ENCODE assay signal across 7 cellular contexts in genomic region chr6:122609881-122610689, GRCh38. TPM values are rescaled to one million over a fixed set of nuclear protein-coding genes. Genes with fewer than 3 reads are reported as not detected.
DNase-seq lines count a peak whose midpoint lies in the region; ATAC-seq and TF ChIP-seq lines count a peak whose summit lies in the region.

A gene with protein sequence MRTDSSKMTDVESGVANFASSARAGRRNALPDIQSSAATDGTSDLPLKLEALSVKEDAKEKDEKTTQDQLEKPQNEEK (plus strand): TSS chr6:122610405. CDS start chr6:122717795, 107,390 bp downstream.

- no peak within 1 kb of the TSS for H3K9ac ChIP-seq in iPS-15b (ENCODE audit: low read depth, low read length)

- no peak for TF ChIP-seq POLR2A in GM18505 (IDR thresholded peaks at IDR 0.05; ENCODE audit: borderline replicate concordance, extremely low read depth, insufficient read depth, insufficient read length)

- peak within 1 kb of the TSS; percentile 80 for H3K4me3 Mint-ChIP-seq in T-helper 1 cell treated with Interleukin-12 subunit alpha and Interleukin-12 subunit beta and Interleukin-4 antibody, amounts not matched to agents 30 μg/mL and 1 μg/mL, for 36 hours

- no peaks in the 10 kb centered on the region for H3K9me3 ChIP-seq in iPS-15b (ENCODE audit: control insufficient read depth, insufficient read depth, low read length)

- H3K4me1 Mint-ChIP-seq in T-helper 1 cell treated with Interleukin-12 subunit alpha and Interleukin-12 subunit beta and Interleukin-4 antibody, amounts not matched to agents 30 μg/mL and 1 μg/mL, for 36 hours (ENCODE audit: low read depth): peaks cover 12% of the 10 kb centered on the region

- H3K36me3 Mint-ChIP-seq in T-helper 1 cell treated with Interleukin-12 subunit alpha and Interleukin-12 subunit beta and Interleukin-4 antibody, amounts not matched to agents 30 μg/mL and 1 μg/mL, for 36 hours (ENCODE audit: low read depth): no peaks in the 10 kb centered on the region

- DNase-seq in NCI-H1436 (lab: John Stamatoyannopoulos, UW) (peak; percentile 78), T47D (ENCODE audit: low read depth in 1 of 2, low spot score in 1 of 2) (peak; percentile 77 to 87), sciatic nerve (ENCODE audit: low spot score) (peak; percentile 75)

- H3K36me3 ChIP-seq in iPS-15b (ENCODE audit: control insufficient read depth, insufficient read depth, low read length): no peaks in the 10 kb centered on the region

- ATAC-seq in GM18505 (IDR thresholded peaks at IDR 0.05; ENCODE audit: unreplicated experiment) (peak; percentile 98), HG02852 (IDR thresholded peaks at IDR 0.05; ENCODE audit: unreplicated experiment) (peak; percentile 87), sciatic nerve (peak; percentile 91)

- no peaks in the 10 kb centered on the region for H3K9me3 Mint-ChIP-seq in T-helper 1 cell treated with Interleukin-12 subunit alpha and Interleukin-12 subunit beta and Interleukin-4 antibody, amounts not matched to agents 30 μg/mL and 1 μg/mL, for 36 hours

- in situ Hi-C loops in T47D (cut with HindIII; ENCODE audit: low pct_unique_long_range_greater_than_20kb, low sequenced_read_pairs): no loop called here

- intact Hi-C loops in sciatic nerve (cut with DNase I): no loop called here

- peaks cover 46% of the 10 kb centered on the region for H3K27me3 ChIP-seq in iPS-15b (ENCODE audit: control insufficient read depth, insufficient read depth, low read length)

- no peak within 1 kb of the TSS for H3K27ac Mint-ChIP-seq in T-helper 1 cell treated with Interleukin-12 subunit alpha and Interleukin-12 subunit beta and Interleukin-4 antibody, amounts not matched to agents 30 μg/mL and 1 μg/mL, for 36 hours

- peak within 1 kb of the TSS; percentile 89 for H3K4me3 ChIP-seq in iPS-15b (ENCODE audit: low read depth, low read length)

- H3K27me3 Mint-ChIP-seq in T-helper 1 cell treated with Interleukin-12 subunit alpha and Interleukin-12 subunit beta and Interleukin-4 antibody, amounts not matched to agents 30 μg/mL and 1 μg/mL, for 36 hours (ENCODE audit: low read depth): peaks cover 52% of the 10 kb centered on the region

- peaks cover 3% of the 10 kb centered on the region for H3K4me1 ChIP-seq in iPS-15b (ENCODE audit: control insufficient read depth, insufficient read depth, low read length)

RNA-seq across cellular contexts. Expression of the gene that starts here (rescaled TPM):
- total RNA-seq in sciatic nerve: 2.2 TPM

Comparison
In these comparisons a context has a peak if more than half of its experiments do, and no peak if none do; other contexts are left out.
1. Peak in every context shown above with its lines: DNase-seq, ATAC-seq and H3K4me3 ChIP-seq.